23 cellular contexts compared by ENCODE assay signal in genomic region chr16:86349338-86349900, GRCh38.
"Had no signal": no experiment of that assay in that cellular context is flagged by ENCODE, and none has a peak within 500 bp of the region (broad histone marks: within the 10 kb centered on the region; RNA-seq: fewer than 3 reads in every experiment).

No MANE protein-coding gene starts in this region.

- H3K4me3 Mint-ChIP-seq: mesothelial cell of epicardium; natural killer cell treated with Interleukin-12 subunit alpha and Interleukin-12 subunit beta and Interleukin-15 and Interleukin-18, amount 100 ng/mL, for 72 hours; neural progenitor cell; stimulated activated memory B cell treated with anti-CD40 and anti-IgM and Interleukin-4, amounts not matched to agents 10 μg/mL and 1 μg/mL and 100 μg/mL, for 72 hours; type B pancreatic cell had no signal

- H3K4me3 ChIP-seq: dorsolateral prefrontal cortex, lower lobe of right lung, mucosa of descending colon, neural progenitor cell, prostate gland, right atrium auricular region, sigmoid colon, spleen, testis, tibial artery had no signal

- H3K36me3 Mint-ChIP-seq: mesothelial cell of epicardium; naive B cell; natural killer cell treated with Interleukin-12 subunit alpha and Interleukin-12 subunit beta and Interleukin-15 and Interleukin-18, amount 100 ng/mL, for 72 hours; neural progenitor cell; stimulated activated memory B cell treated with anti-CD40 and anti-IgM and Interleukin-4, amounts not matched to agents 10 μg/mL and 1 μg/mL and 100 μg/mL, for 72 hours; type B pancreatic cell had no signal

- H3K27ac ChIP-seq: lower lobe of right lung, neural progenitor cell, prostate gland, right atrium auricular region, sigmoid colon, spleen, testis, tibial artery had no signal

- H2AFZ ChIP-seq: neural progenitor cell had no signal

- DNase-seq: dorsolateral prefrontal cortex; effector CD4-positive, alpha-beta T cell; left ventricle myocardium superior; lower lobe of right lung; mucosa of descending colon; naive B cell; sigmoid colon; spleen; stimulated activated CD4-positive, alpha-beta T cell treated with anti-CD3 and anti-CD28 coated beads, Interleukin-4, amount 100 ng/mL, for 4 hours; stimulated activated naive CD8-positive, alpha-beta T cell treated with anti-CD3 and anti-CD28 coated beads, Interleukin-15, Interleukin-2, amounts not matched to agents 100 U/mL and 50 U/mL, for 24 hours; substantia nigra; testis; tibial artery had no signal

- H3K9ac ChIP-seq: neural progenitor cell had no signal

- H3K36me3 ChIP-seq: lower lobe of right lung, neural progenitor cell, prostate gland, right atrium auricular region, sigmoid colon, spleen, tibial artery had no signal

- ATAC-seq: left ventricle myocardium superior; lower lobe of right lung; mucosa of descending colon; natural killer cell treated with Interleukin-12 subunit alpha and Interleukin-12 subunit beta and Interleukin-15 and Interleukin-18, amount 100 ng/mL, for 72 hours; stimulated activated memory B cell treated with anti-CD40 and anti-IgM and Interleukin-4, amounts not matched to agents 10 μg/mL and 1 μg/mL and 100 μg/mL, for 72 hours; stimulated activated naive CD8-positive, alpha-beta T cell treated with anti-CD3 and anti-CD28 coated beads, Interleukin-15, Interleukin-2, amounts not matched to agents 100 U/mL and 50 U/mL, for 24 hours had no signal

- H3K4me2 ChIP-seq: neural progenitor cell had no signal

- H3K27ac Mint-ChIP-seq: mesothelial cell of epicardium; naive B cell; natural killer cell treated with Interleukin-12 subunit alpha and Interleukin-12 subunit beta and Interleukin-15 and Interleukin-18, amount 100 ng/mL, for 72 hours; neural progenitor cell; stimulated activated memory B cell treated with anti-CD40 and anti-IgM and Interleukin-4, amounts not matched to agents 10 μg/mL and 1 μg/mL and 100 μg/mL, for 72 hours; type B pancreatic cell had no signal

- FAIRE-seq: colon, frontal cortex, keratinocyte had no signal

- H3K4me1 Mint-ChIP-seq: naive B cell; stimulated activated memory B cell treated with anti-CD40 and anti-IgM and Interleukin-4, amounts not matched to agents 10 μg/mL and 1 μg/mL and 100 μg/mL, for 72 hours had no signal

- H3K9me3 Mint-ChIP-seq: mesothelial cell of epicardium; natural killer cell treated with Interleukin-12 subunit alpha and Interleukin-12 subunit beta and Interleukin-15 and Interleukin-18, amount 100 ng/mL, for 72 hours; type B pancreatic cell had no signal

- H3K9me3 ChIP-seq: lower lobe of right lung, mucosa of descending colon, prostate gland, right atrium auricular region, sigmoid colon, spleen, testis, tibial artery had no signal

- H3K27me3 ChIP-seq: right atrium auricular region, sigmoid colon, testis had no signal

- H3K4me1 ChIP-seq: neural progenitor cell, prostate gland, spleen, testis had no signal
